ENCODE assay signal across 22 cellular contexts in the genomic region with DNA sequence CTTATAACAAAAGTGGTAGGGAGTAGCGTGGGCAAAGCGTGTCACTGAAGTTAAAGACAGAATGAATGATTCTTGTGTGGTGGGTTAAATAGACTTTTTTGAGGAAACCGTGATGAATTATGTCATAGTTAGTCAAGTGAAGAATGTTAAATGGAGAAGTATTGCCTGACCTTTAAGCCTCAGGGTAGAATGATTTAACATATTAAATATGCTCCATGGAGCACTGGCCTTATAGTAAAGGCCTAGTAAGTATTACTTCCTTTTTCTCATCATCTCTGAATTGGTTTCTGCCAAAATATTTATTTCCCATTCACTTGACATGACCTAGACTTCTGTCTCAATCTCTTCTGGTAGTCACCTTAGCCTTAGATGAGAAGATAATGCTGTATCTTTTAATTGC. TPM values are rescaled to one million over a fixed set of nuclear protein-coding genes. Genes with fewer than 3 reads are reported as not detected.
DNase-seq lines count a peak whose midpoint lies in the region; FAIRE-seq and TF ChIP-seq lines count a peak whose summit lies in the region.
"Had no signal": no experiment of that assay in that cellular context is flagged by ENCODE, and none has a peak within 500 bp of the region (broad histone marks: within the 10 kb centered on the region; RNA-seq: fewer than 3 reads in every experiment).

No MANE protein-coding gene starts in this region.

- DNase-seq in HCEC 1CT (peak; percentile 7), MV-4-11 (lab: John Stamatoyannopoulos, UW) (peak; percentile 52), glomerular visceral epithelial cell (ENCODE audit: extremely low spot score) (peak; percentile 6), GM19239 (ENCODE audit: insufficient read length, low spot score) (no peak), NCI-H526 (lab: John Stamatoyannopoulos, UW) (no peak), ureter (ENCODE audit: low spot score) (no peak), hepatocyte (ENCODE audit: low spot score) (no peak)
- DNase-seq: ACHN; AML-193; Caco-2; CD4-positive, alpha-beta T cell; DMS79; GOT3; H7; KG1 had no signal

- H3K36me3 ChIP-seq in hepatocyte (replicated peaks; ENCODE audit: insufficient read depth, low read depth) = no peaks in the 10 kb centered on the region

- no peak for TF ChIP-seq CTCF in hepatocyte (IDR thresholded peaks at IDR 0.05; ENCODE audit: poor library complexity)

- H3K27me3 ChIP-seq in hepatocyte = no peaks in the 10 kb centered on the region

- H3K9me2 ChIP-seq in hepatocyte (replicated peaks; ENCODE audit: insufficient read depth) = no peaks in the 10 kb centered on the region

- H4K20me1 ChIP-seq in hepatocyte (ENCODE audit: insufficient read depth, poor library complexity, severe bottlenecking) = no peaks in the 10 kb centered on the region

- no peak overlapping the region for H2AFZ ChIP-seq in hepatocyte

- H3K4me2 ChIP-seq in hepatocyte = no peak overlapping the region

- H3K27ac ChIP-seq in hepatocyte = no peak overlapping the region
- H3K27ac ChIP-seq: C4-2B had no signal

- 83% methylated on average over 3 of the region's 3 CpGs for WGBS in hepatocyte (ENCODE audit: low lambda C conversion rate, missing lambda C conversion rate)

- no peaks in the 10 kb centered on the region for H3K79me2 ChIP-seq in hepatocyte

- H3K4me1 ChIP-seq in hepatocyte (ENCODE audit: insufficient read depth) = no peaks in the 10 kb centered on the region
- H3K4me1 ChIP-seq: Caco-2 had no signal

- no peaks in the 10 kb centered on the region for H3K9me3 ChIP-seq in hepatocyte (ENCODE audit: low read depth)
- H3K9me3 ChIP-seq: Caco-2 had no signal

- no peak overlapping the region for H3K4me3 ChIP-seq in hepatocyte
- H3K4me3 ChIP-seq: GM12878 had no signal

- FAIRE-seq in GM19239 (lab: Jason Lieb, UNC) = no peak
- FAIRE-seq: A204.1, D721Med, GM12878 had no signal

RNA-seq across cellular contexts. Expression of gene MAGEB1, which starts 23.7 kb away (rescaled TPM):
- not detected for total RNA-seq in ureter
- not detected in 2 replicates for total RNA-seq in hepatocyte
- not detected in 2 replicates for polyA plus RNA-seq in hepatocyte
- total RNA-seq: Caco-2; CD4-positive, alpha-beta T cell; G401; GM12878 had no signal
- polyA plus RNA-seq: BJ had no signal

RNA-seq across cellular contexts. Expression of gene MAGEB4, which starts 28.8 kb away (rescaled TPM):
- total RNA-seq in ureter = not detected
- total RNA-seq in hepatocyte = not detected in 2 replicates
- not detected in 2 replicates for polyA plus RNA-seq in hepatocyte
- total RNA-seq: Caco-2; CD4-positive, alpha-beta T cell; Daoy; G401; GM12878; H7 had no signal
- polyA plus RNA-seq: BJ had no signal

RNA-seq across cellular contexts. Expression of gene NR0B1, which starts 38.6 kb away (rescaled TPM):
- total RNA-seq in ureter (not detected), hepatocyte (0.20 and 0.63 TPM in 2 replicates)
- polyA plus RNA-seq in hepatocyte = 0.23 and 0.46 TPM in 2 replicates
- total RNA-seq: Caco-2; CD4-positive, alpha-beta T cell; Daoy; G401; GM12878 had no signal
- polyA plus RNA-seq: GM12878 had no signal

RNA-seq across cellular contexts. Expression of gene MAGEB3, which starts 40.2 kb away (rescaled TPM):
- total RNA-seq in ureter (not detected), hepatocyte (not detected in 2 replicates)
- polyA plus RNA-seq in hepatocyte = not detected in 2 replicates
- total RNA-seq: Caco-2; CD4-positive, alpha-beta T cell; G401; GM12878 had no signal
- polyA plus RNA-seq: BJ, GM12878 had no signal

RNA-seq across cellular contexts. Expression of gene MAGEB2, which starts 55.3 kb away (rescaled TPM):
- total RNA-seq in ureter = not detected
- not detected in 2 replicates for total RNA-seq in hepatocyte
- polyA plus RNA-seq in hepatocyte = not detected in 2 replicates
- total RNA-seq: Caco-2; CD4-positive, alpha-beta T cell; G401; GM12878 had no signal
- polyA plus RNA-seq: BJ, GM12878 had no signal

Comparison
In these comparisons a context has a peak if more than half of its experiments do, and no peak if none do; other contexts are left out.
1. DNase-seq: peak in HCEC 1CT (single experiment), MV-4-11 (single experiment) and glomerular visceral epithelial cell (single experiment); none in GM19239 (single experiment), NCI-H526 (0 of 2), ureter (single experiment) and hepatocyte (single experiment).